In genomic region chr13:57553932-57554331, GRCh38 we compare ENCODE assay signal across 8 cellular contexts.
"Had no signal": no experiment of that assay in that cellular context is flagged by ENCODE, and none has a peak within 500 bp of the region (broad histone marks: within the 10 kb centered on the region; RNA-seq: fewer than 3 reads in every experiment).

No MANE protein-coding gene starts in this region.

- H3K27ac ChIP-seq: HL-60, KMS-11 had no signal

- DNase-seq: IMR-90, KBM-7, KG1 had no signal

- H3K4me3 ChIP-seq: K562 had no signal

- H3K9ac ChIP-seq: KMS-11 had no signal

- ATAC-seq: K562 had no signal

- H3K27ac Mint-ChIP-seq: IgD-negative memory B cell had no signal

- H3K4me3 Mint-ChIP-seq: IgD-negative memory B cell had no signal

- H3K4me1 Mint-ChIP-seq: IgD-negative memory B cell had no signal

- H3K27me3 Mint-ChIP-seq: IgD-negative memory B cell had no signal

- FAIRE-seq: HTR-8/SVneo, K562 had no signal

- H3K36me3 Mint-ChIP-seq: IgD-negative memory B cell had no signal

- H3K4me2 ChIP-seq: KMS-11 had no signal
